ENCODE assay signal across 8 cellular contexts in genomic region chr5:158695595-158696330, GRCh38.
A peak's percentile ranks its signal among the peaks of the same experiment; 100 is the strongest.
DNase-seq lines count a peak whose midpoint lies in the region; ATAC-seq, FAIRE-seq and TF ChIP-seq lines count a peak whose summit lies in the region.

No MANE protein-coding gene starts in this region.

- H3K4me1 ChIP-seq in hepatocyte (ENCODE audit: insufficient read depth) (peaks cover 8% of the 10 kb centered on the region), small intestine (ENCODE audit: control insufficient read depth in 2 of 2, insufficient read depth in 1 of 2, low read depth in 1 of 2, low read length in 1 of 2) (no peaks in the 10 kb centered on the region)

- H3K79me2 ChIP-seq in hepatocyte, result no peaks in the 10 kb centered on the region

- H3K27ac Mint-ChIP-seq in T-helper 2 cell treated with Interferon-gamma antibody and Interleukin-4, amounts not matched to agents 5 μg/mL and 100 μg/mL, for 36 hours, result no peak overlapping the region

- 2% methylated on average over 7 of the region's 7 CpGs for WGBS in hepatocyte (ENCODE audit: low lambda C conversion rate, missing lambda C conversion rate)
- 0 to 2% (median 0%) methylated on average over 7 of the region's 7 CpGs for WGBS in small intestine, 3 donors

- no peak overlapping the region for H3K4me3 Mint-ChIP-seq in T-helper 2 cell treated with Interferon-gamma antibody and Interleukin-4, amounts not matched to agents 5 μg/mL and 100 μg/mL, for 36 hours

- H3K27me3 Mint-ChIP-seq in T-helper 2 cell treated with Interferon-gamma antibody and Interleukin-4, amounts not matched to agents 5 μg/mL and 100 μg/mL, for 36 hours (ENCODE audit: low read depth), result peaks cover 6% of the 10 kb centered on the region

- H4K20me1 ChIP-seq in hepatocyte (ENCODE audit: insufficient read depth, poor library complexity, severe bottlenecking), result no peaks in the 10 kb centered on the region

- no peak overlapping the region for H3K27ac ChIP-seq in hepatocyte
- no peak overlapping the region for H3K27ac ChIP-seq in small intestine (ENCODE audit: low read depth in 1 of 2, low read length in 1 of 2)

- H3K27me3 ChIP-seq in hepatocyte, result peaks cover 17% of the 10 kb centered on the region
- H3K27me3 ChIP-seq in small intestine (ENCODE audit: control insufficient read depth in 2 of 2, insufficient read depth in 2 of 2, low read length in 2 of 2), result no peaks in the 10 kb centered on the region

- no peaks in the 10 kb centered on the region for H3K9me3 Mint-ChIP-seq in T-helper 2 cell treated with Interferon-gamma antibody and Interleukin-4, amounts not matched to agents 5 μg/mL and 100 μg/mL, for 36 hours

- H3K4me3 ChIP-seq in NB4 (ENCODE audit: low read depth, low read length), result no peak overlapping the region
- H3K4me3 ChIP-seq in hepatocyte, result no peak overlapping the region
- H3K4me3 ChIP-seq in small intestine (ENCODE audit: low read depth in 1 of 2, low read length in 2 of 2), result no peak overlapping the region

- no peak overlapping the region for H3K4me2 ChIP-seq in hepatocyte

- H2AFZ ChIP-seq in hepatocyte, result no peak overlapping the region

- no peaks in the 10 kb centered on the region for H3K36me3 Mint-ChIP-seq in T-helper 2 cell treated with Interferon-gamma antibody and Interleukin-4, amounts not matched to agents 5 μg/mL and 100 μg/mL, for 36 hours (ENCODE audit: low read depth)

- no peak for TF ChIP-seq POLR2A in GM12892 (IDR thresholded peaks at IDR 0.05; ENCODE audit: low read depth, low read length)
- no peak for TF ChIP-seq POLR2A in NB4 (IDR thresholded peaks at IDR 0.05; ENCODE audit: extremely low read depth, insufficient read length)

- ATAC-seq in HG02571 (IDR thresholded peaks at IDR 0.05; ENCODE audit: unreplicated experiment), result peak; percentile 70

- H3K36me3 ChIP-seq in hepatocyte (replicated peaks; ENCODE audit: insufficient read depth, low read depth) (no peaks in the 10 kb centered on the region), small intestine (ENCODE audit: control insufficient read depth in 2 of 2, insufficient read depth in 2 of 2, low read length in 2 of 2) (no peaks in the 10 kb centered on the region)

- H3K9me2 ChIP-seq in hepatocyte (replicated peaks; ENCODE audit: insufficient read depth), result no peaks in the 10 kb centered on the region

- H3K4me1 Mint-ChIP-seq in T-helper 2 cell treated with Interferon-gamma antibody and Interleukin-4, amounts not matched to agents 5 μg/mL and 100 μg/mL, for 36 hours (ENCODE audit: low read depth), result no peaks in the 10 kb centered on the region

- TF ChIP-seq CTCF in NB4 (IDR thresholded peaks at IDR 0.05; ENCODE audit: low read depth, low read length), result peak; percentile 90
- peak; percentile 97 for TF ChIP-seq CTCF in hepatocyte (IDR thresholded peaks at IDR 0.05; ENCODE audit: poor library complexity)

- peak; percentile 40 for DNase-seq in GM12892 (ENCODE audit: insufficient read length)
- peak; percentile 76 for DNase-seq in NB4 (ENCODE audit: low read depth)
- DNase-seq in T-helper 2 cell treated with Interferon-gamma antibody and Interleukin-4, amounts not matched to agents 5 μg/mL and 100 μg/mL, for 36 hours (ENCODE audit: low spot score), result peak; percentile 54
- DNase-seq in anterior cingulate cortex (lab: John Stamatoyannopoulos, UW), result peak in 54 of 58 donors; percentile 3 to 77 (median 38)
- DNase-seq in hepatocyte (ENCODE audit: low spot score), result peak; percentile 73
- peak; percentile 51 for DNase-seq in small intestine
- no peak for DNase-seq in mesenteric fat pad (ENCODE audit: low spot score)

- no peaks in the 10 kb centered on the region for H3K9me3 ChIP-seq in hepatocyte (ENCODE audit: low read depth)
- H3K9me3 ChIP-seq in small intestine (ENCODE audit: control insufficient read depth, low read depth), result no peaks in the 10 kb centered on the region

- FAIRE-seq in GM12892 (lab: Jason Lieb, UNC), result peak; percentile 92
- FAIRE-seq in small intestine (lab: Jason Lieb, UNC), result peak; percentile 61
